Comparison of ENCODE assay signal across 5 cellular contexts in genomic region chr6:15185111-15185510, GRCh38.
A peak's percentile ranks its signal among the peaks of the same experiment; 100 is the strongest.
DNase-seq lines count a peak whose midpoint lies in the region; ATAC-seq, FAIRE-seq and TF ChIP-seq lines count a peak whose summit lies in the region.
"Not testable (repeated sequence)": the region's sequence is repeated elsewhere in the genome, so short reads cannot be mapped to it uniquely, and the experiment has no call there.

No MANE protein-coding gene starts in this region.

- peak overlapping the region; percentile 95 for H3K27ac Mint-ChIP-seq in activated CD4-positive, alpha-beta memory T cell treated with anti-CD3 and anti-CD28 coated beads for 36 hours
- H3K27ac Mint-ChIP-seq in activated naive CD4-positive, alpha-beta T cell treated with anti-CD3 and anti-CD28 coated beads, Interleukin-2, amount 50 U/mL, for 72 hours, result peak overlapping the region; percentile 97 to 99

- CTCF ChIA-PET in activated CD4-positive, alpha-beta memory T cell treated with anti-CD3 and anti-CD28 coated beads for 36 hours (lab: Charles Lee), result interaction anchor here (0.5 to 0.6 kb wide), 3 partner anchors 10 to 308 kb away, joined by 3 to 4 read pairs (median 4); no protein-coding TSS in a partner anchor
- CTCF ChIA-PET in HepG2 (lab: Yijun Ruan, JAX; ENCODE audit: low intra/inter-chr PET ratio, low total read pairs), result not testable (repeated sequence)

- not testable (repeated sequence) for H3K79me2 ChIP-seq in HepG2 (ENCODE audit: insufficient read depth, low read length)

- TF ChIP-seq EP300 in HepG2 (IDR thresholded peaks at IDR 0.05; ENCODE audit: low read depth in 2 of 2, low read length in 2 of 2); HepG2 (CRISPR knock-in tag; IDR thresholded peaks at IDR 0.05; ENCODE audit: borderline replicate concordance): not testable (repeated sequence)

- not testable (repeated sequence) for H4K20me1 ChIP-seq in HepG2 (ENCODE audit: insufficient read depth, low read length)

- H3K36me3 ChIP-seq in SK-N-MC (ENCODE audit: insufficient read depth, low read length); HepG2 (replicated peaks in 1 of 2; ENCODE audit: control insufficient read depth in 1 of 2, insufficient read depth in 2 of 2, low read length in 2 of 2): not testable (repeated sequence)

- DNase-seq in SK-N-MC (ENCODE audit: low read depth, low spot score), result peak; percentile 77
- DNase-seq in activated CD4-positive, alpha-beta memory T cell treated with anti-CD3 and anti-CD28 coated beads for 36 hours; activated naive CD4-positive, alpha-beta T cell treated with anti-CD3 and anti-CD28 coated beads, Interleukin-2, amount 50 U/mL, for 72 hours (ENCODE audit: low spot score in 2 of 2); HepG2 (ENCODE audit: low spot score): not testable (repeated sequence)
- peak; percentile 19 for DNase-seq in activated effector memory CD4-positive, alpha-beta T cell treated with anti-CD3 and anti-CD28 coated beads, Interleukin-2, amount 50 U/mL, for 16 hours

- TF ChIP-seq RAD21 in HepG2 (CRISPR knock-in tag; IDR thresholded peaks at IDR 0.05), result not testable (repeated sequence)

- ATAC-seq in activated naive CD4-positive, alpha-beta T cell treated with anti-CD3 and anti-CD28 coated beads, Interleukin-2, amount 50 U/mL, for 72 hours; HepG2: not testable (repeated sequence)

- TF ChIP-seq POLR2A in HepG2 (IDR thresholded peaks at IDR 0.05; ENCODE audit: insufficient read depth in 1 of 2, low read depth in 2 of 2, low read length in 2 of 2), result not testable (repeated sequence)

- not testable (repeated sequence) for H3K9me3 ChIP-seq in SK-N-MC (ENCODE audit: low read depth, low read length); HepG2 (ENCODE audit: low read length)

- not testable (repeated sequence) for H3K9me3 Mint-ChIP-seq in activated CD4-positive, alpha-beta memory T cell treated with anti-CD3 and anti-CD28 coated beads for 36 hours; activated naive CD4-positive, alpha-beta T cell treated with anti-CD3 and anti-CD28 coated beads, Interleukin-2, amount 50 U/mL, for 72 hours

- not testable (repeated sequence) for BruUV-seq in HepG2 (replicated peaks; lab: Mats Ljungman, UMichigan)

- not testable (repeated sequence) for H3K36me3 Mint-ChIP-seq in activated CD4-positive, alpha-beta memory T cell treated with anti-CD3 and anti-CD28 coated beads for 36 hours; activated naive CD4-positive, alpha-beta T cell treated with anti-CD3 and anti-CD28 coated beads, Interleukin-2, amount 50 U/mL, for 72 hours

- H3K9ac ChIP-seq in SK-N-MC (ENCODE audit: insufficient read length); HepG2 (ENCODE audit: insufficient read depth, low read depth, low read length): not testable (repeated sequence)

- FAIRE-seq in HepG2 (lab: Jason Lieb, UNC), result not testable (repeated sequence)

- not testable (repeated sequence) for H2AFZ ChIP-seq in HepG2 (ENCODE audit: low read length)

- POLR2A ChIA-PET in activated CD4-positive, alpha-beta memory T cell treated with anti-CD3 and anti-CD28 coated beads for 36 hours (lab: Charles Lee); HepG2 (lab: Yijun Ruan, JAX): not testable (repeated sequence)

- intact Hi-C loops in activated CD4-positive, alpha-beta memory T cell treated with anti-CD3 and anti-CD28 coated beads for 36 hours (cut with micrococcal nuclease), result loop anchor here (2.0 kb wide), 2 partner anchors 14 to 450 kb away; no protein-coding TSS in a partner anchor
- intact Hi-C loops in HepG2 (cut with micrococcal nuclease; ENCODE audit: unreplicated experiment), result not testable (repeated sequence)

- not testable (repeated sequence) for H3K27me3 Mint-ChIP-seq in activated CD4-positive, alpha-beta memory T cell treated with anti-CD3 and anti-CD28 coated beads for 36 hours

- not testable (repeated sequence) for H3K4me3 ChIP-seq in SK-N-MC; HepG2 (replicated peaks in 1 of 3; ENCODE audit: insufficient read depth in 1 of 3, low read depth in 2 of 3, low read length in 3 of 3)

- H3K4me1 ChIP-seq in HepG2 (ENCODE audit: insufficient read depth, low read length), result not testable (repeated sequence)

- H3K4me1 Mint-ChIP-seq in activated CD4-positive, alpha-beta memory T cell treated with anti-CD3 and anti-CD28 coated beads for 36 hours (ENCODE audit: low read depth), result peaks cover 20% of the 10 kb centered on the region

- in situ Hi-C loops in HepG2 (cut with HindIII; ENCODE audit: extremely low pct_ligation_motif_present, low pct_unique_long_range_greater_than_20kb), result not testable (repeated sequence)

- peak overlapping the region; percentile 92 for H3K27ac ChIP-seq in SK-N-MC
- H3K27ac ChIP-seq in HepG2 (ENCODE audit: extremely low read length, insufficient read depth, low read length), result not testable (repeated sequence)

- H3K4me3 Mint-ChIP-seq in activated CD4-positive, alpha-beta memory T cell treated with anti-CD3 and anti-CD28 coated beads for 36 hours, result not testable (repeated sequence)

- 79% methylated on average over 8 of the region's 8 CpGs for WGBS in HepG2 (ENCODE audit: low lambda C conversion rate)

- not testable (repeated sequence) for H3K27me3 ChIP-seq in HepG2 (ENCODE audit: control insufficient read depth in 1 of 2, insufficient read depth in 2 of 2, low read length in 2 of 2)

- H3K4me2 ChIP-seq in HepG2 (ENCODE audit: low read depth, low read length), result not testable (repeated sequence)

- TF ChIP-seq CTCF in HepG2 (CRISPR knock-in tag; IDR thresholded peaks at IDR 0.05), result not testable (repeated sequence)

TF ChIP-seq in HepG2, 621 proteins besides CTCF, POLR2A, EP300 and RAD21:
- TF ChIP-seq U2AF2 (IDR thresholded peaks at IDR 0.05; ENCODE audit: low read depth, low read length), result 0 out of 2 replicates have a peak, but pooled peaks have one; percentile 68
